In the genomic region with DNA sequence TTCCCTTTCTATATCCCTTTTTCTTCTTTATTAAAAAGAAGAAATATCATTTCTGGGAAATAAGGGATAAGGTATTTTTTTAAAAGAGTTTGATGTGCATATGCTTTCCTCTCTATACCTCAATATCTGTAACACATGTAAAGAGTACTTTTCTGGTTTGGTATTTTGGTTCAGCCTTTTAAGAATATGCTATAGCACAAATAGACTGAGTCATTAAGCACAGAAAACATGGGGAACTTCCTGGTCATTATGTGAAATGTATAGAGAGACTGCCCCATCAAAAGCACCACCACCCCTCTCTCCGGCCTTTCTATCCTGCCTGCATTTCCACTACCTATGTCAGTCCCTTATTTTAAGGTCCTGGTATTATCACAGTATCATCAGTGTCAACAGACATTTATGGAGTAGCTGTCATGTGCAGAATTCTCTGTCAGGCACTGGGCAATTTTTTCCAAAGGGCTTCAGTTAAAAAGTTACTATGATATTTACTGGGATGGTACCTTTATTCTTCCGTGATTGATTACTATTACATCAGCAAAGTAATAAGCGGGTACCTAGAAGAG, we compare ENCODE assay signal across 26 cellular contexts.
A peak's percentile ranks its signal among the peaks of the same experiment; 100 is the strongest.
DNase-seq lines count a peak whose midpoint lies in the region; ATAC-seq, FAIRE-seq and TF ChIP-seq lines count a peak whose summit lies in the region.
"Had no signal": no experiment of that assay in that cellular context is flagged by ENCODE, and none has a peak within 500 bp of the region (broad histone marks: within the 10 kb centered on the region; RNA-seq: fewer than 3 reads in every experiment).

No MANE protein-coding gene starts in this region.

- peaks cover 25% of the 10 kb centered on the region for H3K4me1 Mint-ChIP-seq in CD4-positive, alpha-beta T cell (ENCODE audit: low read depth)

- ATAC-seq in A549 = no peak
- ATAC-seq in mucosa of descending colon = peak; percentile 23
- no peak for ATAC-seq in CD4-positive, alpha-beta T cell (ENCODE audit: poor library complexity)
- ATAC-seq in HG02678 (IDR thresholded peaks at IDR 0.05; ENCODE audit: unreplicated experiment) = no peak
- ATAC-seq in GM19467 (IDR thresholded peaks at IDR 0.05; ENCODE audit: unreplicated experiment) = no peak
- ATAC-seq: activated CD4-positive, CD25-positive, alpha-beta regulatory T cell treated with anti-CD3 and anti-CD28 coated beads, Interleukin-2, amount 50 U/mL, for 24 hours; activated CD8-positive, alpha-beta T cell treated with anti-CD3 and anti-CD28 coated beads, Interleukin-2, amount 10 ng/mL, durations not matched to agents 7 days and 5 days; activated naive CD4-positive, alpha-beta T cell treated with anti-CD3 and anti-CD28 coated beads, Interleukin-2, amount 50 U/mL, for 72 hours had no signal

- no peaks in the 10 kb centered on the region for H4K20me1 ChIP-seq in KMS-11 (ENCODE audit: insufficient read depth)

- H3K9me3 Mint-ChIP-seq in CD4-positive, alpha-beta T cell = no peaks in the 10 kb centered on the region
- H3K9me3 Mint-ChIP-seq: activated naive CD4-positive, alpha-beta T cell treated with anti-CD3 and anti-CD28 coated beads, Interleukin-2, amount 50 U/mL, for 72 hours; central memory CD8-positive, alpha-beta T cell had no signal

- no peak overlapping the region; the same call in 2 of the 3 replicates for H3K4me2 ChIP-seq in A549
- peak overlapping the region; percentile 78 for H3K4me2 ChIP-seq in KMS-11

- H3K9me3 ChIP-seq in A549 (no peaks in the 10 kb centered on the region), mucosa of descending colon (no peaks in the 10 kb centered on the region)
- no peaks in the 10 kb centered on the region for H3K9me3 ChIP-seq in CD4-positive, alpha-beta T cell (ENCODE audit: control insufficient read depth, low read length)
- H3K9me3 ChIP-seq: ascending aorta, BE2C, neutrophil, stomach, tibial nerve had no signal

- no peaks in the 10 kb centered on the region for H3K27me3 Mint-ChIP-seq in CD4-positive, alpha-beta T cell

- no peak for FAIRE-seq in A549 (lab: Jason Lieb, UNC)
- FAIRE-seq: G401.6, K562, TTC549 had no signal

- H3K79me2 ChIP-seq in KMS-11 (ENCODE audit: insufficient read depth, low read depth) = no peaks in the 10 kb centered on the region

- no peak for TF ChIP-seq POLR2A in A549 (IDR thresholded peaks at IDR 0.05; ENCODE audit: low read length)

- intact Hi-C loops in mucosa of descending colon (cut with DNase I, micrococcal nuclease) = loop anchor here in 1 of 2 donors (10.0 kb wide), 1 partner anchor 134 kb away; a partner anchor contains a TSS
- intact Hi-C loops in CD4-positive, alpha-beta T cell (cut with DNase I, micrococcal nuclease) = loop anchor here in 1 of 2 experiments (5.0 kb wide), 1 partner anchor 67 kb away; no protein-coding TSS in a partner anchor

- H3K36me3 ChIP-seq in KMS-11 (ENCODE audit: insufficient read depth) (no peaks in the 10 kb centered on the region), mucosa of descending colon (ENCODE audit: low read depth) (no peaks in the 10 kb centered on the region)
- H3K36me3 ChIP-seq: ascending aorta, BE2C, neutrophil, stomach, tibial nerve had no signal

- H3K27me3 ChIP-seq in KMS-11 (ENCODE audit: insufficient read depth, low read depth) = no peaks in the 10 kb centered on the region
- no peaks in the 10 kb centered on the region for H3K27me3 ChIP-seq in CD4-positive, alpha-beta T cell (ENCODE audit: control insufficient read depth, insufficient read depth, low read length)
- H3K27me3 ChIP-seq: ascending aorta, BE2C, stomach, tibial nerve had no signal

- DNase-seq in A549 (ENCODE audit: low read depth in 1 of 2, low spot score in 1 of 2) = no peak
- DNase-seq in epithelial cell of esophagus (ENCODE audit: low read depth) = peak; percentile 24
- DNase-seq in mucosa of descending colon = no peak
- DNase-seq in GM20000 (ENCODE audit: low spot score) = no peak
- no peak for DNase-seq in CD4-positive, alpha-beta T cell
- DNase-seq: dorsolateral prefrontal cortex, islet precursor cell, NCI-H1105 treated with DMSO at 0.1 percent for 48 hours, NCI-H2029 treated with DMSO at 0.1 percent for 48 hours, NCI-H345, stomach had no signal

- 95% methylated on average over 3 of the region's 3 CpGs for WGBS in A549 (ENCODE audit: missing lambda C conversion rate)

- no peak for TF ChIP-seq RAD21 in A549 (conservative IDR thresholded peaks at IDR 0.05 in 1 of 2, IDR thresholded peaks at IDR 0.05 in 1 of 2)

- TF ChIP-seq CTCF in A549 (IDR thresholded peaks at IDR 0.05) = no peak
- TF ChIP-seq CTCF in KMS-11 (conservative IDR thresholded peaks at IDR 0.05; ENCODE audit: low read depth, low read length) = no peak
- TF ChIP-seq CTCF in epithelial cell of esophagus (IDR thresholded peaks at IDR 0.05; ENCODE audit: insufficient read depth, low read depth, low read length, missing control alignments) = no peak
- TF ChIP-seq CTCF in mucosa of descending colon (IDR thresholded peaks at IDR 0.05) = no peak
- no peak for TF ChIP-seq CTCF in GM20000 (IDR thresholded peaks at IDR 0.05; ENCODE audit: extremely low read depth, missing control alignments)
- no peak for TF ChIP-seq CTCF in CD4-positive, alpha-beta T cell (IDR thresholded peaks at IDR 0.05)

- no peak overlapping the region for H3K4me3 Mint-ChIP-seq in CD4-positive, alpha-beta T cell
- H3K4me3 Mint-ChIP-seq: activated CD8-positive, alpha-beta T cell treated with anti-CD3 and anti-CD28 coated beads, Interleukin-2, amount 10 ng/mL, durations not matched to agents 7 days and 5 days had no signal

- POLR2A ChIA-PET in A549 (lab: Yijun Ruan, JAX) = no interaction called here
- POLR2A ChIA-PET in CD4-positive, alpha-beta T cell (lab: Charles Lee) = interaction anchor here (0.7 to 1.0 kb wide), 2 partner anchors 131 to 223 kb away, joined by 3 to 4 read pairs; a partner anchor contains a TSS

- CTCF ChIA-PET in A549 (lab: Yijun Ruan, JAX) = interaction anchor here (1.4 to 3.7 kb wide), 5 partner anchors 11 to 530 kb away, joined by 3 to 26 read pairs (median 5); no protein-coding TSS in a partner anchor
- CTCF ChIA-PET in CD4-positive, alpha-beta T cell (lab: Charles Lee) = interaction anchor here (1.1 to 1.5 kb wide), 2 partner anchors 11 to 224 kb away, joined by 3 read pairs; no protein-coding TSS in a partner anchor

- no peak overlapping the region for H3K27ac Mint-ChIP-seq in CD4-positive, alpha-beta T cell

- no peak for TF ChIP-seq EP300 in A549 (IDR thresholded peaks at IDR 0.05)

- no peak overlapping the region for H3K9ac ChIP-seq in KMS-11

- H3K36me3 Mint-ChIP-seq in CD4-positive, alpha-beta T cell (ENCODE audit: low read depth) = no peaks in the 10 kb centered on the region

- H3K27ac ChIP-seq in A549 (peak overlapping the region; percentile 54 to 76; a peak in 3 of 6 replicates), KMS-11 (peak overlapping the region; percentile 77; the same call in 1 of the 2 replicates)
- H3K27ac ChIP-seq in CD4-positive, alpha-beta T cell (ENCODE audit: low read depth, low read length) = no peak overlapping the region
- H3K27ac ChIP-seq: ascending aorta, dorsolateral prefrontal cortex, neutrophil, SK-N-MC, stomach, tibial nerve had no signal

- H2AFZ ChIP-seq in KMS-11 (ENCODE audit: low read depth) = no peak overlapping the region; the same call in 1 of the 2 replicates

- no peak overlapping the region for H3K4me3 ChIP-seq in A549
- no peak overlapping the region for H3K4me3 ChIP-seq in KMS-11 (IDR thresholded peaks at IDR 0.05; ENCODE audit: insufficient read depth, low read depth, low read length)
- H3K4me3 ChIP-seq in epithelial cell of esophagus (ENCODE audit: low read length) = no peak overlapping the region
- no peak overlapping the region for H3K4me3 ChIP-seq in mucosa of descending colon
- H3K4me3 ChIP-seq: ascending aorta, dorsolateral prefrontal cortex, K562, SK-N-MC, stomach, tibial nerve had no signal

- peaks cover 68% of the 10 kb centered on the region for H3K4me1 ChIP-seq in A549
- peaks cover 70% of the 10 kb centered on the region for H3K4me1 ChIP-seq in KMS-11 (ENCODE audit: low read depth, poor library complexity, severe bottlenecking)
- H3K4me1 ChIP-seq in mucosa of descending colon (ENCODE audit: low read depth) = peaks cover 16% of the 10 kb centered on the region
- H3K4me1 ChIP-seq: ascending aorta, BE2C, tibial nerve had no signal

TF ChIP-seq in A549, 52 proteins besides CTCF, POLR2A, EP300 and RAD21:
- TF ChIP-seq PHF8 (IDR thresholded peaks at IDR 0.05; ENCODE audit: borderline replicate concordance, low read depth) (no peak), JUNB (IDR thresholded peaks at IDR 0.05) (no peak), EHMT2 (IDR thresholded peaks at IDR 0.05; ENCODE audit: low read depth) (no peak), KDM1A (IDR thresholded peaks at IDR 0.05; ENCODE audit: low read depth) (no peak), HOXB5 (CRISPR knock-in tag; IDR thresholded peaks at IDR 0.05) (no peak), RFX5 (IDR thresholded peaks at IDR 0.05) (no peak), HEYL (CRISPR knock-in tag; IDR thresholded peaks at IDR 0.05) (no peak), CEBPB (IDR thresholded peaks at IDR 0.05) (no peak), NFE2L2 (conservative IDR thresholded peaks at IDR 0.05; ENCODE audit: low read length) (no peak), JUN (IDR thresholded peaks at IDR 0.05) (no peak), CBX2 (IDR thresholded peaks at IDR 0.05; ENCODE audit: borderline replicate concordance, low read depth) (no peak), ZFP36 (IDR thresholded peaks at IDR 0.05; ENCODE audit: borderline replicate concordance, partially characterized antibody) (no peak), ZNF302 (CRISPR knock-in tag; IDR thresholded peaks at IDR 0.05) (no peak), FOXS1 (CRISPR knock-in tag; IDR thresholded peaks at IDR 0.05) (no peak)
- TF ChIP-seq, protein P1, sequence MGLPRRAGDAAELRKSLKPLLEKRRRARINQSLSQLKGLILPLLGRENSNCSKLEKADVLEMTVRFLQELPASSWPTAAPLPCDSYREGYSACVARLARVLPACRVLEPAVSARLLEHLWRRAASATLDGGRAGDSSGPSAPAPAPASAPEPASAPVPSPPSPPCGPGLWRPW (IDR thresholded peaks at IDR 0.05) = no peak
- TF ChIP-seq, protein P2, sequence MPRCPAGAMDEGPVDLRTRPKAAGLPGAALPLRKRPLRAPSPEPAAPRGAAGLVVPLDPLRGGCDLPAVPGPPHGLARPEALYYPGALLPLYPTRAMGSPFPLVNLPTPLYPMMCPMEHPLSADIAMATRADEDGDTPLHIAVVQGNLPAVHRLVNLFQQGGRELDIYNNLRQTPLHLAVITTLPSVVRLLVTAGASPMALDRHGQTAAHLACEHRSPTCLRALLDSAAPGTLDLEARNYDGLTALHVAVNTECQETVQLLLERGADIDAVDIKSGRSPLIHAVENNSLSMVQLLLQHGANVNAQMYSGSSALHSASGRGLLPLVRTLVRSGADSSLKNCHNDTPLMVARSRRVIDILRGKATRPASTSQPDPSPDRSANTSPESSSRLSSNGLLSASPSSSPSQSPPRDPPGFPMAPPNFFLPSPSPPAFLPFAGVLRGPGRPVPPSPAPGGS (IDR thresholded peaks at IDR 0.05) = no peak
